In genomic region chr2:238790126-238790820, GRCh38 we compare ENCODE assay signal across 27 cellular contexts. TPM values are rescaled to one million over a fixed set of nuclear protein-coding genes. Genes with fewer than 3 reads are reported as not detected.
DNase-seq lines count a peak whose midpoint lies in the region; ATAC-seq, FAIRE-seq and TF ChIP-seq lines count a peak whose summit lies in the region.
"Had no signal": no experiment of that assay in that cellular context is flagged by ENCODE, and none has a peak within 500 bp of the region (broad histone marks: within the 10 kb centered on the region; RNA-seq: fewer than 3 reads in every experiment).

No MANE protein-coding gene starts in this region.

- BruUV-seq in K562 (replicated peaks; lab: Mats Ljungman, UMichigan), result no TSS peak

- no peak overlapping the region for H3K27ac Mint-ChIP-seq in endothelial cell (ENCODE audit: unreplicated experiment)
- no peak overlapping the region for H3K27ac Mint-ChIP-seq in glutamatergic neuron (ENCODE audit: unreplicated experiment)
- H3K27ac Mint-ChIP-seq: activated CD8-positive, alpha-beta T cell treated with anti-CD3 and anti-CD28 coated beads for 36 hours; CD4-positive, alpha-beta memory T cell; dendritic cell treated with granulocyte-macrophage colony-stimulating factor and Interleukin-4, amounts not matched to agents 40 ng/mL and 50 ng/mL, for 4 days had no signal

- no peak for TF ChIP-seq RAD21 in K562 (CRISPR knock-in tag; conservative IDR thresholded peaks at IDR 0.05 in 1 of 2, IDR thresholded peaks at IDR 0.05 in 1 of 2)

- H3K79me2 ChIP-seq in K562 (ENCODE audit: control insufficient read depth, insufficient read depth, low read length), result no peaks in the 10 kb centered on the region

- in situ Hi-C loops in K562 (cut with MboI), result loop anchor here (25.0 kb wide), 1 partner anchor 428 kb away; no protein-coding TSS in a partner anchor
- in situ Hi-C loops in gastrocnemius medialis (cut with MboI; ENCODE audit: low sequenced_read_pairs in 4 of 4), result loop anchor here in 2 of 4 donors (25.0 kb wide), 1 partner anchor 428 kb away; no protein-coding TSS in a partner anchor

- DNase-seq in EL (peak; percentile 70), K562 (ENCODE audit: extremely low read depth in 1 of 4, low spot score in 3 of 4) (no peak), inferior parietal cortex (ENCODE audit: extremely low spot score) (peak; percentile 22), endothelial cell (ENCODE audit: low spot score) (no peak), gastrocnemius medialis (no peak), glutamatergic neuron (no peak)
- DNase-seq: ACHN; activated CD8-positive, alpha-beta T cell treated with anti-CD3 and anti-CD28 coated beads for 36 hours; activated T-cell treated with anti-CD3 and anti-CD28 coated beads, Interleukin-2, amount 50 U/mL, for 1 hour; adrenal gland; CD4-positive, alpha-beta memory T cell; DMS 273 treated with DMSO at 0.1 percent for 48 hours; GDM1; mammary epithelial cell; NCI-H1048; NCI-H2029 treated with DMSO at 0.1 percent for 48 hours; NCI-H226; NCI-H774; right cardiac atrium; T1000; upper lobe of right lung had no signal

- H3K4me3 Mint-ChIP-seq in endothelial cell (ENCODE audit: unreplicated experiment) (no peak overlapping the region), glutamatergic neuron (ENCODE audit: unreplicated experiment) (no peak overlapping the region)
- H3K4me3 Mint-ChIP-seq: activated CD8-positive, alpha-beta T cell treated with anti-CD3 and anti-CD28 coated beads for 36 hours; CD4-positive, alpha-beta memory T cell; dendritic cell treated with granulocyte-macrophage colony-stimulating factor and Interleukin-4, amounts not matched to agents 40 ng/mL and 50 ng/mL, for 4 days had no signal

- H3K27ac ChIP-seq in K562 (ENCODE audit: extremely low read depth, low read depth, low read length) (no peak overlapping the region), skin epidermis (peak overlapping the region in 20 of 21 experiments; percentile 44 to 92 (median 71)), gastrocnemius medialis (no peak overlapping the region)
- H3K27ac ChIP-seq: adrenal gland, upper lobe of right lung had no signal

- peaks cover 1% of the 10 kb centered on the region for H3K27me3 Mint-ChIP-seq in endothelial cell (ENCODE audit: unreplicated experiment)
- H3K27me3 Mint-ChIP-seq in glutamatergic neuron (ENCODE audit: unreplicated experiment), result no peaks in the 10 kb centered on the region
- H3K27me3 Mint-ChIP-seq: CD4-positive, alpha-beta memory T cell had no signal

- H4K20me1 ChIP-seq in K562 (replicated peaks; ENCODE audit: control insufficient read depth, insufficient read depth, low read length), result no peaks in the 10 kb centered on the region; the same call in 1 of the 2 replicates

- H3K9ac ChIP-seq in K562 (ENCODE audit: insufficient read depth in 1 of 2, low read depth in 2 of 2, low read length in 2 of 2), result no peak overlapping the region

- FAIRE-seq in K562 (lab: Jason Lieb, UNC), result no peak
- FAIRE-seq: frontal cortex had no signal

- H3K4me1 ChIP-seq in K562 (replicated peaks in 1 of 2; ENCODE audit: control insufficient read depth in 2 of 2, insufficient read depth in 2 of 2, low read length in 2 of 2), result no peaks in the 10 kb centered on the region
- no peaks in the 10 kb centered on the region for H3K4me1 ChIP-seq in gastrocnemius medialis
- H3K4me1 ChIP-seq: adrenal gland, upper lobe of right lung had no signal

- POLR2A ChIA-PET in K562 (lab: Yijun Ruan, JAX), result interaction anchor here (0.8 kb wide), 1 partner anchor 11 kb away, joined by 3 read pairs; no protein-coding TSS in a partner anchor

- no peaks in the 10 kb centered on the region for H3K36me3 Mint-ChIP-seq in endothelial cell (ENCODE audit: low read depth, unreplicated experiment)
- peaks cover 3% of the 10 kb centered on the region for H3K36me3 Mint-ChIP-seq in glutamatergic neuron (ENCODE audit: unreplicated experiment)
- H3K36me3 Mint-ChIP-seq: CD4-positive, alpha-beta memory T cell had no signal

- H3K9me3 Mint-ChIP-seq in endothelial cell (ENCODE audit: unreplicated experiment) (no peaks in the 10 kb centered on the region), glutamatergic neuron (ENCODE audit: unreplicated experiment) (no peaks in the 10 kb centered on the region)
- H3K9me3 Mint-ChIP-seq: activated CD8-positive, alpha-beta T cell treated with anti-CD3 and anti-CD28 coated beads for 36 hours; CD4-positive, alpha-beta memory T cell; dendritic cell treated with granulocyte-macrophage colony-stimulating factor and Interleukin-4, amounts not matched to agents 40 ng/mL and 50 ng/mL, for 4 days had no signal

- TF ChIP-seq CTCF in K562 (IDR thresholded peaks at IDR 0.05 in 2 of 3, conservative IDR thresholded peaks at IDR 0.05 in 1 of 3; ENCODE audit: insufficient read depth in 2 of 3, low read depth in 1 of 3, low read length in 3 of 3) (no peak), endothelial cell (IDR thresholded peaks at IDR 0.05; ENCODE audit: unreplicated experiment) (no peak), gastrocnemius medialis (IDR thresholded peaks at IDR 0.05 in 4 of 5, conservative IDR thresholded peaks at IDR 0.05 in 1 of 5) (no peak), glutamatergic neuron (IDR thresholded peaks at IDR 0.05; ENCODE audit: partially characterized antibody, unreplicated experiment) (no peak)

- no peaks in the 10 kb centered on the region for H3K9me1 ChIP-seq in K562 (ENCODE audit: control insufficient read depth, insufficient read depth, low read length)

- H2AFZ ChIP-seq in K562 (ENCODE audit: low read depth, low read length), result no peak overlapping the region

- H3K36me3 ChIP-seq in K562 (ENCODE audit: control insufficient read depth, insufficient read depth, low read length), result no peaks in the 10 kb centered on the region
- H3K36me3 ChIP-seq in gastrocnemius medialis, result no peaks in the 10 kb centered on the region
- H3K36me3 ChIP-seq: adrenal gland, upper lobe of right lung had no signal

- H3K4me1 Mint-ChIP-seq in endothelial cell (ENCODE audit: unreplicated experiment), result no peaks in the 10 kb centered on the region
- H3K4me1 Mint-ChIP-seq in glutamatergic neuron (ENCODE audit: low read depth, unreplicated experiment), result peaks cover 4% of the 10 kb centered on the region

- H3K9me3 ChIP-seq in K562 (replicated peaks; ENCODE audit: control insufficient read depth, insufficient read depth, low read depth, low read length) (no peaks in the 10 kb centered on the region), gastrocnemius medialis (no peaks in the 10 kb centered on the region)
- H3K9me3 ChIP-seq: adrenal gland, upper lobe of right lung had no signal

- ATAC-seq in K562 (no peak), gastrocnemius medialis (no peak), GM18498 (IDR thresholded peaks at IDR 0.05; ENCODE audit: unreplicated experiment) (no peak)
- ATAC-seq: activated CD8-positive, alpha-beta T cell treated with anti-CD3 and anti-CD28 coated beads for 36 hours; Right ventricle myocardium inferior; upper lobe of right lung had no signal

- TF ChIP-seq POLR2A in K562 (conservative IDR thresholded peaks at IDR 0.05), result no peak
- TF ChIP-seq POLR2A in gastrocnemius medialis (IDR thresholded peaks at IDR 0.05), result no peak

- H3K27me3 ChIP-seq in K562 (ENCODE audit: control insufficient read depth in 2 of 2, insufficient read depth in 2 of 2, low read length in 2 of 2) (peaks cover 16 to 35% of the 10 kb centered on the region in 2 experiments), gastrocnemius medialis (peaks cover 11 to 20% (median 12%) of the 10 kb centered on the region in 3 donors)
- H3K27me3 ChIP-seq: adrenal gland had no signal

- intact Hi-C loops in K562 (cut with micrococcal nuclease) (no loop called here), gastrocnemius medialis (cut with DNase I; ENCODE audit: low total_unique reads) (no loop called here)

- H3K4me2 ChIP-seq in K562 (ENCODE audit: insufficient read depth, low read length), result no peak overlapping the region

- no peak for TF ChIP-seq EP300 in K562 (IDR thresholded peaks at IDR 0.05; ENCODE audit: low read length)

- 1% methylated on average over 16 of the region's 16 CpGs for WGBS in K562 (ENCODE audit: insufficient coverage, low coverage, missing lambda C conversion rate)

- CTCF ChIA-PET in K562 (lab: Yijun Ruan, JAX; ENCODE audit: low intra/inter-chr PET ratio), result no interaction called here

- no peak overlapping the region for H3K4me3 ChIP-seq in K562
- peak overlapping the region in 1 of 7 experiments; percentile 1 for H3K4me3 ChIP-seq in skin epidermis
- H3K4me3 ChIP-seq in gastrocnemius medialis, result no peak overlapping the region
- H3K4me3 ChIP-seq: adrenal gland, upper lobe of right lung had no signal

TF ChIP-seq in K562, 482 proteins besides CTCF, POLR2A, EP300 and RAD21 (continues in another document):
- TF ChIP-seq FOSL1 (tag; conservative IDR thresholded peaks at IDR 0.05) (no peak), RFX1 (IDR thresholded peaks at IDR 0.05) (peak; percentile 29; the same call in 1 of the 2 replicates), E2F4 (CRISPR knock-in tag; IDR thresholded peaks at IDR 0.05; ENCODE audit: low read depth) (no peak)

RNA-seq across cellular contexts. Expression of gene TWIST2, which starts 57.6 kb away (rescaled TPM):
- total RNA-seq in K562 (2011; cell fraction: chromatin; rRNA removed; ENCODE audit: low replicate concordance), result not detected in 2 replicates
- not detected in 2 replicates for total RNA-seq in K562 (2011; cell fraction: nucleolus; rRNA removed)
- total RNA-seq in K562 (2011; cell fraction: nucleoplasm; rRNA removed), result not detected in 2 replicates
- total RNA-seq in K562 (2014; rRNA removed) (not detected in 2 replicates), K562 (2014; rRNA removed; fragmentation: Illumina TruSeq; extraction: Trizol) (not detected in 2 replicates), K562 (2015; rRNA removed; fragmentation: Illumina TruSeq; extraction: Trizol) (not detected in 2 replicates), K562 (2021) (not detected in 2 replicates), endothelial cell (ENCODE audit: unreplicated experiment) (not detected), gastrocnemius medialis (1 to 10 TPM; 1.9 to 9.3 (median 2.2) TPM), glutamatergic neuron (ENCODE audit: unreplicated experiment) (not detected)
- polyA plus RNA-seq in K562 (2011; rRNA removed) (not detected in 2 replicates), K562 (2014; fragmentation: Illumina TruSeq; extraction: Trizol) (not detected in 2 replicates), K562 (2014; fragmentation: Nextera tagmentation; extraction: Ambion mirVana) (not detected), K562 (2014; rRNA removed) (not detected in 2 replicates)
- not detected in 2 replicates for polyA plus RNA-seq in K562 (2011; cell fraction: cytosol; rRNA removed)
- polyA plus RNA-seq in K562 (2011; cell fraction: nucleus; rRNA removed), result not detected in 2 replicates
- not detected in 2 replicates for polyA plus RNA-seq in K562 (2012)
- not detected in 2 replicates for polyA minus RNA-seq in K562 (2011; rRNA and poly(A)+ RNA removed)
- not detected in 2 replicates for polyA minus RNA-seq in K562 (2011; cell fraction: cytosol; rRNA and poly(A)+ RNA removed)
- not detected in 2 replicates for polyA minus RNA-seq in K562 (2011; cell fraction: nucleus; rRNA and poly(A)+ RNA removed)
- total RNA-seq: activated CD8-positive, alpha-beta T cell treated with anti-CD3 and anti-CD28 coated beads for 36 hours; CD4-positive, alpha-beta memory T cell; frontal cortex; OCI-LY7 had no signal
- polyA plus RNA-seq: CD4-positive, alpha-beta memory T cell had no signal

Comparison
In these comparisons a context has a peak if more than half of its experiments do, and no peak if none do; other contexts are left out.
1. DNase-seq: peak in EL (single experiment) and inferior parietal cortex (single experiment); none in K562 (0 of 4), endothelial cell (single experiment), gastrocnemius medialis (0 of 2) and glutamatergic neuron (single experiment).
2. H3K27ac ChIP-seq: peak in skin epidermis (20 of 21); none in K562 (single experiment) and gastrocnemius medialis (0 of 4).